In the genomic region with DNA sequence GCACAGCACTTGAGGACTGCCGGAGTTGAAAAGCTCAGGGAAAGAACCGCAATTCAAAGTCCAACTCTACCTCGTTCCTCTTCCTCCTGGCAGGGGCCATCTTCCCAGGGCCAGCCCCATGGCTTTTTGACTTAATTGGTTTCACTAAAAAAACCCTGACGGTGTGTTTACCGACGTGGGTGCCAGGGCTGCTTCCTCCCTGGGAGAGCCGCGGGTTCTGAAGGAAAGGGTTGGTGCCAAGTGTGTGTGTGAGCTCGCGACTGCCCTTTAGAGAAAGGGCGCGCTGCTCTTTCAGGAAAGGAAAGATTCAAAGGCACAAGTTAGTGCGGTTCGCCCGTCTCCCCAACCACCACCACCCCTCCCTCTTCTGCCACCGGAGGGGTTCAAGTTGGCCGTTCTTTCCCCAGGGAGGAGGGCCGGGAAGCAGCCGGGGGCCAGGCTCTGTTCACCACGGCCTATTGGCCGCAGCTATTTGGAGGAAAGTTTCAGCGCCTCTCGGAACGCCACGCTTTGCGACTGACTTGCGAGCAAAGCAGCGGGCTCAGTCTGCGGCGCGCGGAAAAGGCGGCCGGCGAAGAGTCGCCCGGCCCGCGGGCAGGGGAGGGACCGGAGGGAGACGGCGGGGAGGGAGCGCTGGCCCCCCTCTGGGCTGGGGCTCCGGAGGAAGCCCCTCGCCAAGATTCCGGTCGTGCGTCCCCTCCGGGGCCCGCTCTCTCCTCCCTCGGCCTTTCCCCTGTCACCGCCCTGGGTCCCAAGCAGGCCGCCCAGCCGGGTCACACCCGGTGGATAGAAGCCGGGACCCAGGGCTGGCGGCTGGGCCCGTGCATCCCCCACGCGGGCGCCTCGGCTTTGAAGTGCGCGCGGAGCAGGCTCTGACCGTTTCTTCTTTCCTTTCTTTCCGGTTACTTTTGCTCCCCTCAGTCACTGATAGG, we compare ENCODE assay signal across 8 cellular contexts.
A peak's percentile ranks its signal among the peaks of the same experiment; 100 is the strongest.
DNase-seq lines count a peak whose midpoint lies in the region; ATAC-seq and TF ChIP-seq lines count a peak whose summit lies in the region.

No MANE protein-coding gene starts in this region.

- H3K4me1 Mint-ChIP-seq in T-helper 17 cell (peaks cover 34% of the 10 kb centered on the region), nephron progenitor cell (peaks cover 65% of the 10 kb centered on the region)

- no peaks in the 10 kb centered on the region for H3K36me3 Mint-ChIP-seq in T-helper 17 cell (ENCODE audit: low read depth)
- no peaks in the 10 kb centered on the region for H3K36me3 Mint-ChIP-seq in nephron progenitor cell (ENCODE audit: low read depth)

- H3K9me3 Mint-ChIP-seq in nephron progenitor cell = no peaks in the 10 kb centered on the region

- H3K27ac Mint-ChIP-seq in T-helper 17 cell = no peak overlapping the region
- peak overlapping the region; percentile 99 for H3K27ac Mint-ChIP-seq in nephron progenitor cell

- peak; percentile 9 for DNase-seq in NCI-H2196 (lab: John Stamatoyannopoulos, UW; ENCODE audit: unreplicated experiment)
- DNase-seq in NCI-H2196 treated with DMSO at 0.1 percent for 48 hours (lab: John Stamatoyannopoulos, UW; ENCODE audit: unreplicated experiment) = no peak
- no peak for DNase-seq in T-helper 17 cell
- peak; percentile 20 for DNase-seq in fibroblast of mammary gland (ENCODE audit: low read depth)
- DNase-seq in nephron progenitor cell = peak; percentile 62
- no peak for DNase-seq in hepatic stellate cell (ENCODE audit: low spot score)

- TF ChIP-seq CTCF in fibroblast of mammary gland (conservative IDR thresholded peaks at IDR 0.05; ENCODE audit: control insufficient read depth, insufficient read depth, low read depth, low read length) (no peak), nephron progenitor cell (IDR thresholded peaks at IDR 0.05) (no peak)

- H3K9me3 ChIP-seq in T-helper 17 cell (ENCODE audit: control insufficient read depth, low read length, poor library complexity, severe bottlenecking) = peaks cover 3% of the 10 kb centered on the region

- H3K4me3 Mint-ChIP-seq in T-helper 17 cell (peak overlapping the region; percentile 94), nephron progenitor cell (peak overlapping the region; percentile 96)

- ATAC-seq in HG03354 (IDR thresholded peaks at IDR 0.05; ENCODE audit: poor library complexity, severe bottlenecking, unreplicated experiment) (peak; percentile 17), T-helper 17 cell (no peak), HG02623 (IDR thresholded peaks at IDR 0.05; ENCODE audit: unreplicated experiment) (no peak)

- H3K27me3 Mint-ChIP-seq in T-helper 17 cell (peaks cover 85% of the 10 kb centered on the region), nephron progenitor cell (ENCODE audit: low read depth, poor library complexity) (peaks cover 39% of the 10 kb centered on the region)

- H3K4me3 ChIP-seq in fibroblast of mammary gland (ENCODE audit: control insufficient read depth, low read depth, low read length) = peak overlapping the region; percentile 77

Comparison
In these comparisons a context has a peak if more than half of its experiments do, and no peak if none do; other contexts are left out.
1. DNase-seq: peak in NCI-H2196 (single experiment), fibroblast of mammary gland (single experiment) and nephron progenitor cell (single experiment); none in NCI-H2196 treated with DMSO at 0.1 percent for 48 hours (single experiment), T-helper 17 cell (0 of 3) and hepatic stellate cell (single experiment).